27 cellular contexts compared by ENCODE assay signal in the genomic region with DNA sequence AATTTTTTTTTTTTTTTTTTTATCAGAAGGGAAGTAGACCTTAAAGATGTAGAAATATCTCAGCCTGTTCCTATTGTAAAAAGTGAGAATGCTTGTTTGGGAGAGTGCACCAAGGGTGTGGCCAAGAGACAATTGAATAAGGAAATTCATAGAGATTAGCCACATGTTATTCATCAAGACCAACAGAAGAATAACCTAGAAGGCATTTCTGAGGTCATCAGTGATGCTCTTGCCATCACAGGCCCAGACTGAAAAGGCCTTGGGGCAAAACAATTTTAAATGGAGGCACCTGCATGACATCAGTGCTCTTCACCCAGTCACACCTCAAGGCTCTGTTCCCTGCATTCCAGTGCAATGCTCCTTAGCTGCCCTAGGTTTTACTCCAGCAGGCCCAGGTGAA.
"Had no signal": no experiment of that assay in that cellular context is flagged by ENCODE, and none has a peak within 500 bp of the region (broad histone marks: within the 10 kb centered on the region; RNA-seq: fewer than 3 reads in every experiment).

No MANE protein-coding gene starts in this region.

- ATAC-seq: mucosa of descending colon; naive thymus-derived CD4-positive, alpha-beta T cell; natural killer cell treated with Interleukin-12 subunit alpha and Interleukin-12 subunit beta and Interleukin-15 and Interleukin-18, amount 100 ng/mL, for 72 hours; right cardiac atrium; sciatic nerve; stimulated activated effector memory CD8-positive, alpha-beta T cell treated with anti-CD3 and anti-CD28 coated beads, Interleukin-12 subunit alpha, Interleukin-12 subunit beta, amount 100 ng/mL, for 72 hours; upper lobe of right lung had no signal

- H3K4me3 ChIP-seq: left ventricle myocardium inferior, lung, mucosa of descending colon, ovary, skin epidermis, suprapubic skin, thoracic aorta, tibial artery, upper lobe of right lung had no signal

- DNase-seq: hypothalamus; immature natural killer cell; left ventricle myocardium inferior; midbrain; mucosa of descending colon; naive thymus-derived CD4-positive, alpha-beta T cell; ovary; retina; right cardiac atrium; stimulated activated CD4-positive, alpha-beta T cell treated with anti-CD3 and anti-CD28 coated beads, Interleukin-12 subunit alpha, Interleukin-12 subunit beta, amount 100 ng/mL, for 4 hours; stimulated activated CD4-positive, alpha-beta T cell treated with anti-CD3 and anti-CD28 coated beads, Interleukin-15, amount 100 ng/mL, for 24 hours; stimulated activated CD4-positive, alpha-beta T cell treated with anti-CD3 and anti-CD28 coated beads, Interleukin-4, amount 100 ng/mL, for 24 hours; stimulated activated naive CD4-positive, alpha-beta T cell; tibial artery; upper lobe of right lung had no signal

- H3K4me3 Mint-ChIP-seq: immature natural killer cell; memory B cell; naive thymus-derived CD4-positive, alpha-beta T cell; natural killer cell treated with Interleukin-12 subunit alpha and Interleukin-12 subunit beta and Interleukin-15 and Interleukin-18, amount 100 ng/mL, for 72 hours; stimulated activated effector memory CD8-positive, alpha-beta T cell treated with anti-CD3 and anti-CD28 coated beads, Interleukin-12 subunit alpha, Interleukin-12 subunit beta, amount 100 ng/mL, for 72 hours; stimulated activated naive CD8-positive, alpha-beta T cell treated with anti-CD3 and anti-CD28 coated beads, Interleukin-15, Interleukin-2, amounts not matched to agents 100 ng/mL and 50 ng/mL, for 24 hours had no signal

- FAIRE-seq: islet of Langerhans, urothelium cell line had no signal

- H3K27ac Mint-ChIP-seq: immature natural killer cell; memory B cell; naive thymus-derived CD4-positive, alpha-beta T cell; natural killer cell treated with Interleukin-12 subunit alpha and Interleukin-12 subunit beta and Interleukin-15 and Interleukin-18, amount 100 ng/mL, for 72 hours; progenitor cell of endocrine pancreas; stimulated activated effector memory CD8-positive, alpha-beta T cell treated with anti-CD3 and anti-CD28 coated beads, Interleukin-12 subunit alpha, Interleukin-12 subunit beta, amount 100 ng/mL, for 72 hours; stimulated activated naive CD8-positive, alpha-beta T cell treated with anti-CD3 and anti-CD28 coated beads, Interleukin-15, Interleukin-2, amounts not matched to agents 100 ng/mL and 50 ng/mL, for 24 hours had no signal

- H3K27ac ChIP-seq: left ventricle myocardium inferior, ovary, skin epidermis, suprapubic skin, thoracic aorta, tibial artery, upper lobe of right lung had no signal

- H3K4me1 ChIP-seq: left ventricle myocardium inferior, suprapubic skin, tibial artery, upper lobe of right lung had no signal

- H3K27me3 Mint-ChIP-seq: memory B cell; naive thymus-derived CD4-positive, alpha-beta T cell; natural killer cell treated with Interleukin-12 subunit alpha and Interleukin-12 subunit beta and Interleukin-15 and Interleukin-18, amount 100 ng/mL, for 72 hours; progenitor cell of endocrine pancreas; stimulated activated naive CD8-positive, alpha-beta T cell treated with anti-CD3 and anti-CD28 coated beads, Interleukin-15, Interleukin-2, amounts not matched to agents 100 ng/mL and 50 ng/mL, for 24 hours had no signal

- H3K4me1 Mint-ChIP-seq: immature natural killer cell; memory B cell; naive thymus-derived CD4-positive, alpha-beta T cell; stimulated activated effector memory CD8-positive, alpha-beta T cell treated with anti-CD3 and anti-CD28 coated beads, Interleukin-12 subunit alpha, Interleukin-12 subunit beta, amount 100 ng/mL, for 72 hours had no signal

- H3K27me3 ChIP-seq: ovary, suprapubic skin, tibial artery, upper lobe of right lung had no signal

- H3K36me3 ChIP-seq: left ventricle myocardium inferior, ovary, suprapubic skin, thoracic aorta, tibial artery, upper lobe of right lung had no signal

- H3K36me3 Mint-ChIP-seq: immature natural killer cell; memory B cell; naive thymus-derived CD4-positive, alpha-beta T cell; natural killer cell treated with Interleukin-12 subunit alpha and Interleukin-12 subunit beta and Interleukin-15 and Interleukin-18, amount 100 ng/mL, for 72 hours; stimulated activated effector memory CD8-positive, alpha-beta T cell treated with anti-CD3 and anti-CD28 coated beads, Interleukin-12 subunit alpha, Interleukin-12 subunit beta, amount 100 ng/mL, for 72 hours had no signal
